In the genomic region with DNA sequence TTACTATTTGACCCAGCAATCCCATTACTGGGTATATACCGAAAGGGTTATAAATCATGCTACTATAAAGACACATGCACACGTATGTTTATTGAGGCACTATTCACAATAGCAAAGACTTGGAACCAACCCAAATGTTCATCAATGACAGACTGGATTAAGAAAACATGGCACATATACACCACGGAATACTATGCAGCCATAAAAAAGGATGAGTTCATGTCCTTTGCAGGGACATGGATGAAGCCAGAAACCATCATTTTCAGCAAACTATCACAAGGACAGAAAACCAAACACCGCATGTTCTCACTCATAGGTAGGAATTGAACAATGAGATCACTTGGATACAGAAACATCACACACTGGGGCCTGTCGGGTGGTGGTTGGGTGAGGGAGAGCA, we compare ENCODE assay signal across 3 cellular contexts.
A peak's percentile ranks its signal among the peaks of the same experiment; 100 is the strongest.
TF ChIP-seq lines count a peak whose summit lies in the region.

No MANE protein-coding gene starts in this region.

TF ChIP-seq in HEK293, 187 proteins besides CTCF, POLR2A, EP300 and RAD21:
- TF ChIP-seq ZNF146 (tag by site-specific recombination; IDR thresholded peaks at IDR 0.05) = peak; percentile 86

TF ChIP-seq in WTC11, 78 proteins besides CTCF, POLR2A, EP300 and RAD21:
- 0 out of 2 replicates have a peak, but pooled peaks have one; percentile 9 for TF ChIP-seq GTF2I (CRISPR knock-in tag; conservative IDR thresholded peaks at IDR 0.05)

TF ChIP-seq in K562, 482 proteins besides CTCF, POLR2A, EP300 and RAD21:
- peak; percentile 90 for TF ChIP-seq ZNF146 (CRISPR knock-in tag; IDR thresholded peaks at IDR 0.05; ENCODE audit: unreplicated experiment)
- peak; percentile 49; the same call in 1 of the 2 replicates for TF ChIP-seq BCOR (IDR thresholded peaks at IDR 0.05)
- peak in 1 of 2 experiments; percentile 38; a peak in 1 of 4 replicates for TF ChIP-seq KDM1A (IDR thresholded peaks at IDR 0.05)
